ENCODE assay signal across 9 cellular contexts in the genomic region with DNA sequence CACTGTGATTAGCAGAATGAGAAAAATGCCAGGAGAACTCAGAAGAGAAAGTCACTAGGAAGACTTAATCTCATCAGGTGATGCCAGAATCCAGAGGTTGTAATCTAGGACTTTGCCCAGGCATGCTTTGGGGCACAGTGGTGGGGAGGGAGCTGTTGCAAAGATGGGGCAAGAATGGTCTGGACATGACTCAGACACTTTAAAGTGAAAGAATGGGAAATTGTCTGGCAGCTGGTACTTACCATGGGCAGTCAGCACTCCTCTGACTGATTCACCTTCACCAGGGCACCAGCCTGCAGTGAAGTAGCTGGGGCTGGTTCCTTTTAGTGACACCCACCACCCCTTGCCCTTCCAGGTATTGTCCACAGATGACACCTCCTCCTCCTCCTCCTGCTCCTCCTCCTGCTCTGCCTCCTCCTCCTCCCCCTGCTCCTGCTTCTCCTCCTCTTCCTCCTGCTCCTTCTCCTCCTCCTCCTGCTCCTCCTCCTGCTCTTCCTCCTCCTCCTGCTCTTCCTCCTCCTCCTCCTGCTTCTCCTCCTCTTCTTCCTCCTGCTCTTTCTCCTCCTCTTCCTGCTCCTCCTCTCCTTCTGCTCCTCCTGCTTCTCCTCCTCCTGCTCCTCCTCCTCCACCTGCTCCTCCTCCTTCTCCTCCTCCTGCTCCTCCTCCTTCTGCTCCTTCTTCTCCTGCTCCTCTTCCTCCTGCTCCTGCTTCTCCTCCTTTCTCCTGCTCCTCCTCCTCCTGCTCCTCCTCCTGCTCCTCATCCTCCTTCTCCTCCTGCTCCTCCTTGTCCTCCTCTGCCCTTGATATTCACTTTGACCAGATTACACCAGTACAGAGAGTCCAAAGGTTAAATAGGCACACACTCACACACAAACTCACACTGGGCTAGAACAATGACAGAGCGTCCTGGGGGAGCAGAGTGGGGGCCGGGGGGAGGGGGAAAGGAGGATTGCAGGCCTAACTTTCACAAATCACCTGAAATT. TPM values are rescaled to one million over a fixed set of nuclear protein-coding genes. Genes with fewer than 3 reads are reported as not detected.
DNase-seq lines count a peak whose midpoint lies in the region; ATAC-seq and TF ChIP-seq lines count a peak whose summit lies in the region.
"Had no signal": no experiment of that assay in that cellular context is flagged by ENCODE, and none has a peak within 500 bp of the region (broad histone marks: within the 10 kb centered on the region; RNA-seq: fewer than 3 reads in every experiment).

A gene (minus strand): TSS at position 379 of the 983 bp plus-strand sequence. CDS start 8,739 bp downstream, outside the sequence.

- no peaks in the 10 kb centered on the region for H3K27me3 ChIP-seq in prostate gland (replicated peaks; ENCODE audit: insufficient read depth)

- no peaks in the 10 kb centered on the region for H3K36me3 ChIP-seq in prostate gland

- TF ChIP-seq CTCF in RWPE1 (conservative IDR thresholded peaks at IDR 0.05; ENCODE audit: low read depth) (no peak), epithelial cell of proximal tubule (conservative IDR thresholded peaks at IDR 0.05; ENCODE audit: low read depth, low read length) (no peak), prostate gland (IDR thresholded peaks at IDR 0.05) (no peak), GM10248 (IDR thresholded peaks at IDR 0.05; ENCODE audit: control extremely low read depth, extremely low read depth, low read depth, missing control alignments) (no peak)

- peak within 1 kb of the TSS; percentile 95 for H3K27ac ChIP-seq in RWPE1
- peak within 1 kb of the TSS; percentile 53 to 55 for H3K27ac ChIP-seq in prostate gland

- DNase-seq in CD1c-positive myeloid dendritic cell (ENCODE audit: extremely low spot score) (peak; percentile 60), RWPE1 (ENCODE audit: low spot score) (peak; percentile 94), epithelial cell of proximal tubule (ENCODE audit: low read depth) (peak; percentile 93), prostate gland (ENCODE audit: low spot score) (peak; percentile 87), GM10248 (ENCODE audit: extremely low spot score) (no peak)
- no peak for DNase-seq in stimulated activated CD4-positive, alpha-beta T cell treated with anti-CD3 and anti-CD28 coated beads, Interleukin-2, amount 100 ng/mL, for 24 hours

- H3K4me1 ChIP-seq in prostate gland (replicated peaks): no peaks in the 10 kb centered on the region

- TF ChIP-seq POLR2A in prostate gland (IDR thresholded peaks at IDR 0.05): peak; percentile 43

- H3K4me3 ChIP-seq in epithelial cell of proximal tubule (ENCODE audit: low read depth, low read length) (peak within 1 kb of the TSS; percentile 51), prostate gland (no peak within 1 kb of the TSS)

- no peaks in the 10 kb centered on the region for H3K9me3 ChIP-seq in prostate gland

- 59% methylated on average over 2 of the region's 2 CpGs for WGBS in prostate gland

- POLR2A ChIA-PET in RWPE1 (lab: Yijun Ruan, JAX; ENCODE audit: low non-redundant PET) (no interaction called here), GM10248 (lab: Yijun Ruan, JAX) (no interaction called here)

- CTCF ChIA-PET in RWPE1 (lab: Yijun Ruan, JAX): interaction anchor here (0.5 to 1.1 kb wide), 2 partner anchors 155 to 353 kb away, joined by 3 to 9 read pairs; no protein-coding TSS in a partner anchor
- CTCF ChIA-PET in GM10248 (lab: Yijun Ruan, JAX): interaction anchor here (0.7 to 3.9 kb wide), 4 partner anchors 12 to 247 kb away, joined by 3 to 33 read pairs (median 17); no protein-coding TSS in a partner anchor

- ATAC-seq in GM21390 (IDR thresholded peaks at IDR 0.05; ENCODE audit: unreplicated experiment) (peak; percentile 22), HG02763 (IDR thresholded peaks at IDR 0.05; ENCODE audit: unreplicated experiment) (no peak)

- intact Hi-C loops in prostate gland (cut with DNase I): loop anchor here (10.0 kb wide), 1 partner anchor 232 kb away; no protein-coding TSS in a partner anchor

RNA-seq across cellular contexts. Expression of the gene that starts here (rescaled TPM):
- total RNA-seq in epithelial cell of proximal tubule: 0.07 and 1.5 TPM in 2 replicates
- total RNA-seq in prostate gland: 10 to 100 TPM in 1 of 2 donors, 1 to 10 TPM in 1; 4.3 to 26.7 TPM
- total RNA-seq: mononuclear cell had no signal

Comparison
In these comparisons a context has a peak if more than half of its experiments do, and no peak if none do; other contexts are left out.
1. DNase-seq: peak in CD1c-positive myeloid dendritic cell (single experiment), RWPE1 (single experiment), epithelial cell of proximal tubule (single experiment) and prostate gland (single experiment); none in stimulated activated CD4-positive, alpha-beta T cell treated with anti-CD3 and anti-CD28 coated beads, Interleukin-2, amount 100 ng/mL, for 24 hours (0 of 2) and GM10248 (single experiment).